In genomic region chr3:191328963-191329653, GRCh38 we compare ENCODE assay signal across 8 cellular contexts. TPM values are rescaled to one million over a fixed set of nuclear protein-coding genes. Genes with fewer than 3 reads are reported as not detected.
DNase-seq lines count a peak whose midpoint lies in the region; ATAC-seq and TF ChIP-seq lines count a peak whose summit lies in the region.

A gene with protein sequence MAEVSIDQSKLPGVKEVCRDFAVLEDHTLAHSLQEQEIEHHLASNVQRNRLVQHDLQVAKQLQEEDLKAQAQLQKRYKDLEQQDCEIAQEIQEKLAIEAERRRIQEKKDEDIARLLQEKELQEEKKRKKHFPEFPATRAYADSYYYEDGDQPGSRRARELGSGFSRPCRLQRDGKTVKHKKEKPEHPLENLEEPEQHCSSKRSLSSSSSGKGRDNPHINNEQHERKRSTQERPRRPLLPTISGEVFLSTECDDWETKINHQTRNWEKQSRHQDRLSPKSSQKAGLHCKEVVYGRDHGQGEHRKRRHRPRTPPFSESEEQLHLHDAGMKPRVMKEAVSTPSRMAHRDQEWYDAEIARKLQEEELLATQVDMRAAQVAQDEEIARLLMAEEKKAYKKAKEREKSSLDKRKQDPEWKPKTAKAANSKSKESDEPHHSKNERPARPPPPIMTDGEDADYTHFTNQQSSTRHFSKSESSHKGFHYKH (plus strand): TSS chr3:191329394. CDS start chr3:191329675, 281 bp downstream.

- H3K36me3 ChIP-seq in BE2C = no peaks in the 10 kb centered on the region

- no peak for TF ChIP-seq CTCF in BE2C (IDR thresholded peaks at IDR 0.05; ENCODE audit: low read depth, low read length)

- no peaks in the 10 kb centered on the region; the same call in 1 of the 2 replicates for H3K4me1 ChIP-seq in BE2C

- no peaks in the 10 kb centered on the region for H3K9me3 ChIP-seq in BE2C

- peak within 1 kb of the TSS; percentile 78 for H3K4me3 ChIP-seq in BE2C (ENCODE audit: low read depth, low read length)

- ATAC-seq in GM19025 (IDR thresholded peaks at IDR 0.05; ENCODE audit: low read depth, unreplicated experiment) = peak; percentile 75
- peak; percentile 72 for ATAC-seq in HG03108 (IDR thresholded peaks at IDR 0.05; ENCODE audit: unreplicated experiment)

- peak; percentile 84 for DNase-seq in BE2C
- DNase-seq in NCI-H2196 treated with DMSO at 0.1 percent for 48 hours (lab: John Stamatoyannopoulos, UW; ENCODE audit: unreplicated experiment) = peak; percentile 90
- DNase-seq in activated CD4-positive, CD25-positive, alpha-beta regulatory T cell (lab: John Stamatoyannopoulos, UW) = peak in 3 of 4 experiments; percentile 7 to 16 (median 15)
- peak; percentile 49 for DNase-seq in dedifferentiated amniotic fluid mesenchymal stem cell (ENCODE audit: extremely low spot score)
- peak; percentile 81 for DNase-seq in kidney tubule cell (ENCODE audit: low spot score)
- DNase-seq in stimulated activated CD4-positive, alpha-beta T cell treated with anti-CD3 and anti-CD28 coated beads, Interleukin-1b, Interleukin-23, amount 100 ng/mL, for 4 hours (ENCODE audit: low read depth in 2 of 2) = peak; percentile 9 to 12

- H3K27me3 ChIP-seq in BE2C = no peaks in the 10 kb centered on the region

RNA-seq across cellular contexts. Expression of the gene that starts here (rescaled TPM):
- polyA plus RNA-seq in BE2C (2012; ENCODE audit: insufficient read depth, insufficient read length, low read depth) = 20.5 TPM

Comparison
In these comparisons a context has a peak if more than half of its experiments do, and no peak if none do; other contexts are left out.
1. Peak in every context shown above with its lines: DNase-seq, ATAC-seq and H3K4me3 ChIP-seq.
2. DNase-seq: peak in every context shown above with its lines; median percentile 90 in NCI-H2196 treated with DMSO at 0.1 percent for 48 hours; 84 in BE2C; 81 in kidney tubule cell; 49 in dedifferentiated amniotic fluid mesenchymal stem cell; 15 in activated CD4-positive, CD25-positive, alpha-beta regulatory T cell; 10 in stimulated activated CD4-positive, alpha-beta T cell treated with anti-CD3 and anti-CD28 coated beads, Interleukin-1b, Interleukin-23, amount 100 ng/mL, for 4 hours.